8 cellular contexts compared by ENCODE assay signal in genomic region chrX:129777218-129777768, GRCh38. TPM values are rescaled to one million over a fixed set of nuclear protein-coding genes. Genes with fewer than 3 reads are reported as not detected.
DNase-seq lines count a peak whose midpoint lies in the region; ATAC-seq and TF ChIP-seq lines count a peak whose summit lies in the region.

No MANE protein-coding gene starts in this region.

- no peak for TF ChIP-seq CTCF in WERI-Rb-1 (IDR thresholded peaks at IDR 0.05; ENCODE audit: low read depth, low read length)

- peak; percentile 78 for DNase-seq in CD1c-positive myeloid dendritic cell (ENCODE audit: extremely low spot score)
- DNase-seq in NOMO-1 (lab: John Stamatoyannopoulos, UW; ENCODE audit: unreplicated experiment in 2 of 2): peak; percentile 81
- peak; percentile 42 to 63 for DNase-seq in activated T-helper 1 cell treated with anti-CD3 and anti-CD28 coated beads, Interleukin-2, amount 50 U/mL, for 16 hours (ENCODE audit: low read depth in 1 of 2, low spot score in 1 of 2)
- peak; percentile 63 for DNase-seq in left lobe of liver (ENCODE audit: low spot score)
- peak; percentile 73 for DNase-seq in stimulated activated naive CD8-positive, alpha-beta T cell treated with anti-CD3 and anti-CD28 coated beads, Interleukin-15, Interleukin-2, amounts not matched to agents 100 U/mL and 50 U/mL, for 24 hours
- no peak for DNase-seq in WERI-Rb-1

- no peaks in the 10 kb centered on the region for H3K9me3 ChIP-seq in WERI-Rb-1 (ENCODE audit: severe bottlenecking)

- peaks cover 5% of the 10 kb centered on the region for H3K27me3 ChIP-seq in WERI-Rb-1 (ENCODE audit: insufficient read depth, low read depth, severe bottlenecking)

- H3K4me3 ChIP-seq in WERI-Rb-1 (ENCODE audit: low read depth, low read length): no peak overlapping the region

- H3K36me3 ChIP-seq in WERI-Rb-1: no peaks in the 10 kb centered on the region

- ATAC-seq in GM21529 (IDR thresholded peaks at IDR 0.05; ENCODE audit: unreplicated experiment) (peak; percentile 24), left lobe of liver (peak; percentile 83), HG03159 (IDR thresholded peaks at IDR 0.05; ENCODE audit: unreplicated experiment) (no peak)
- ATAC-seq in stimulated activated naive CD8-positive, alpha-beta T cell treated with anti-CD3 and anti-CD28 coated beads, Interleukin-15, Interleukin-2, amounts not matched to agents 100 U/mL and 50 U/mL, for 24 hours: peak; percentile 31

- H3K27ac ChIP-seq in WERI-Rb-1: no peak overlapping the region

RNA-seq across cellular contexts. Expression of gene SASH3, which starts 2.5 kb away (rescaled TPM):
- 2.4 TPM for total RNA-seq in left lobe of liver

RNA-seq across cellular contexts. Expression of gene XPNPEP2, which starts 38.5 kb away (rescaled TPM):
- total RNA-seq in left lobe of liver: 2.0 TPM
